ENCODE assay signal across 17 cellular contexts in the genomic region with DNA sequence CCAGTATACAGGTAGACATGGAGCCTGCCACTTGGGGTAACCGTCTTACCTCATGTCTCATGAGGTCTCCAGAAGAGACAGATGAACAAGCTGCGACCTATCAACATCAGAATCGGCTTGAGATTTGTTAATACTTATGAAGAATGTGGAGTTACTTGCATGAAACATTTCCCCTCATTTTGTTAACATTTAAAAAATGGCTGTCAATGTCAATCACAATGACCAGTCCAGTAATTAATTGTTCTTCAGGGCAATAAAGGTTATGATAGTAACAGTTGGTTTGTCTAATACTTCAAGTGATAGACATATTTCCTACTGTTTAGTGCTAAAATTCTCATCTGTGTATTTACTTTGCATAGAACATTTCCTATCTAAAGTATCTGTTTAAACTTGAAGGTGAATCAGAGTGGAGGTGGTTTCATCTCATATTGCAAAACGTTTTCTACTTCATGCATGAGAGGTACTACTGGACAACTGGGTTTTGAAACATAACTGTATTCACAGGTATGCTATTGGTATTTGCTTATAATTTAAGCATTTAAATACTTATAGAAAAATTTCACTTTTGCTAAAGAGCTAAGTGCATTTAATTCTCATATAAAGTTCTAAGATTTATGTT. TPM values are rescaled to one million over a fixed set of nuclear protein-coding genes. Genes with fewer than 3 reads are reported as not detected.
DNase-seq lines count a peak whose midpoint lies in the region; ATAC-seq and TF ChIP-seq lines count a peak whose summit lies in the region.
"Had no signal": no experiment of that assay in that cellular context is flagged by ENCODE, and none has a peak within 500 bp of the region (broad histone marks: within the 10 kb centered on the region; RNA-seq: fewer than 3 reads in every experiment).

No MANE protein-coding gene starts in this region.

- H3K27ac Mint-ChIP-seq in activated CD4-positive, alpha-beta T cell treated with anti-CD3 and anti-CD28 coated beads, Interleukin-2, amount 10 ng/mL, durations not matched to agents 24 days and 14 days, result peak overlapping the region; percentile 84

- no peak for DNase-seq in activated CD4-positive, alpha-beta T cell treated with anti-CD3 and anti-CD28 coated beads, Interleukin-2, amount 10 ng/mL, durations not matched to agents 24 days and 14 days
- no peak for DNase-seq in activated CD4-positive, alpha-beta T cell treated with anti-CD3 and anti-CD28 coated beads, Interleukin-2, amount 50 U/mL, for 48 hours
- no peak for DNase-seq in RWPE2 (ENCODE audit: low spot score)
- DNase-seq in smooth muscle cell (lab: John Stamatoyannopoulos, UW; ENCODE audit: unreplicated experiment), result no peak
- DNase-seq in NCI-H2171 treated with DMSO at 0.1 percent for 48 hours (lab: John Stamatoyannopoulos, UW), result no peak
- no peak for DNase-seq in SW480 (ENCODE audit: low spot score)
- DNase-seq: activated CD4-positive, alpha-beta T cell treated with anti-CD3 and anti-CD28 coated beads, Interleukin-2, amount 50 U/mL, for 1 hour; activated naive CD4-positive, alpha-beta T cell; hippocampal formation; NCI-H345; occipital lobe; small intestine had no signal

- no peaks in the 10 kb centered on the region for H3F3A ChIP-seq in smooth muscle cell (ENCODE audit: low read depth)

- intact Hi-C loops in activated CD4-positive, alpha-beta T cell treated with anti-CD3 and anti-CD28 coated beads, Interleukin-2, amount 10 ng/mL, durations not matched to agents 24 days and 14 days (cut with micrococcal nuclease), result no loop called here

- peaks cover 29% of the 10 kb centered on the region for H3K36me3 Mint-ChIP-seq in activated CD4-positive, alpha-beta T cell treated with anti-CD3 and anti-CD28 coated beads, Interleukin-2, amount 10 ng/mL, durations not matched to agents 24 days and 14 days (ENCODE audit: low read depth)

- H3K79me2 ChIP-seq in smooth muscle cell (ENCODE audit: low read depth), result peaks cover 69% of the 10 kb centered on the region

- no peak overlapping the region for H2AFZ ChIP-seq in smooth muscle cell (ENCODE audit: low read depth)

- H3K4me2 ChIP-seq in smooth muscle cell, result peak overlapping the region; percentile 5
- H3K4me2 ChIP-seq: A549 had no signal

- peaks cover 51% of the 10 kb centered on the region for H3K4me1 ChIP-seq in RWPE2 (ENCODE audit: insufficient read depth, poor library complexity, severe bottlenecking)
- peaks cover 3 to 17% of the 10 kb centered on the region in 2 donors for H3K4me1 ChIP-seq in esophagus (ENCODE audit: control insufficient read depth in 2 of 2, insufficient read depth in 2 of 2, low read length in 1 of 2)
- peaks cover 39% of the 10 kb centered on the region for H3K4me1 ChIP-seq in smooth muscle cell (ENCODE audit: low read depth)

- no peaks in the 10 kb centered on the region for H3K9me3 Mint-ChIP-seq in activated CD4-positive, alpha-beta T cell treated with anti-CD3 and anti-CD28 coated beads, Interleukin-2, amount 10 ng/mL, durations not matched to agents 24 days and 14 days
- H3K9me3 Mint-ChIP-seq: central memory CD8-positive, alpha-beta T cell had no signal

- H3K9ac ChIP-seq in smooth muscle cell (ENCODE audit: low read depth), result no peak overlapping the region

- peak overlapping the region; percentile 58 for H3K27ac ChIP-seq in RWPE2 (ENCODE audit: poor library complexity, severe bottlenecking)
- H3K27ac ChIP-seq in esophagus (ENCODE audit: low read depth in 2 of 2, low read length in 1 of 2), result peak overlapping the region; percentile 68 to 90
- peak overlapping the region; percentile 64 for H3K27ac ChIP-seq in smooth muscle cell (ENCODE audit: low read depth)
- H3K27ac ChIP-seq: A549, thoracic aorta had no signal

- H3K4me3 ChIP-seq in RWPE2 (ENCODE audit: severe bottlenecking) (no peak overlapping the region), esophagus (ENCODE audit: low read depth in 1 of 2, low read length in 2 of 2) (no peak overlapping the region), smooth muscle cell (no peak overlapping the region)
- H3K4me3 ChIP-seq: A549, thoracic aorta had no signal

- H3K27me3 Mint-ChIP-seq in activated CD4-positive, alpha-beta T cell treated with anti-CD3 and anti-CD28 coated beads, Interleukin-2, amount 10 ng/mL, durations not matched to agents 24 days and 14 days, result no peaks in the 10 kb centered on the region
- H3K27me3 Mint-ChIP-seq: central memory CD8-positive, alpha-beta T cell had no signal

- TF ChIP-seq CTCF in RWPE2 (IDR thresholded peaks at IDR 0.05; ENCODE audit: poor library complexity, severe bottlenecking) (no peak), smooth muscle cell (IDR thresholded peaks at IDR 0.05; ENCODE audit: borderline replicate concordance, insufficient read depth, poor library complexity, severe bottlenecking) (no peak)

- peaks cover 99% of the 10 kb centered on the region for H4K20me1 ChIP-seq in smooth muscle cell (ENCODE audit: low read depth)

- peak overlapping the region; percentile 59 for H3K4me3 Mint-ChIP-seq in activated CD4-positive, alpha-beta T cell treated with anti-CD3 and anti-CD28 coated beads, Interleukin-2, amount 10 ng/mL, durations not matched to agents 24 days and 14 days
- H3K4me3 Mint-ChIP-seq: central memory CD8-positive, alpha-beta T cell had no signal

- ATAC-seq in RWPE2 (ENCODE audit: low read depth), result peak; percentile 61
- no peak for ATAC-seq in HG02870 (IDR thresholded peaks at IDR 0.05; ENCODE audit: unreplicated experiment)

- H3K27me3 ChIP-seq in RWPE2 (ENCODE audit: insufficient read depth, poor library complexity, severe bottlenecking) (no peaks in the 10 kb centered on the region), esophagus (ENCODE audit: control insufficient read depth in 1 of 2, insufficient read depth in 2 of 2, low read length in 2 of 2) (no peaks in the 10 kb centered on the region), smooth muscle cell (ENCODE audit: low read depth) (no peaks in the 10 kb centered on the region)

- H3K36me3 ChIP-seq in RWPE2 (ENCODE audit: low read depth) (peaks cover 27% of the 10 kb centered on the region), esophagus (ENCODE audit: control insufficient read depth in 2 of 2, insufficient read depth in 2 of 2, low read length in 1 of 2) (peaks cover 6 to 10% of the 10 kb centered on the region in 2 donors), smooth muscle cell (ENCODE audit: low read depth) (no peaks in the 10 kb centered on the region)
- H3K36me3 ChIP-seq: thoracic aorta had no signal

- 69 to 71% methylated on average over 4 of the region's 4 CpGs for WGBS in esophagus, 2 donors
- 90% methylated on average over 4 of the region's 4 CpGs for WGBS in smooth muscle cell (ENCODE audit: low lambda C conversion rate)

- peaks cover 66% of the 10 kb centered on the region for H3K4me1 Mint-ChIP-seq in activated CD4-positive, alpha-beta T cell treated with anti-CD3 and anti-CD28 coated beads, Interleukin-2, amount 10 ng/mL, durations not matched to agents 24 days and 14 days

- H3K9me3 ChIP-seq in RWPE2 (ENCODE audit: severe bottlenecking), result no peaks in the 10 kb centered on the region
- H3K9me3 ChIP-seq in esophagus (ENCODE audit: control insufficient read depth in 2 of 2, insufficient read depth in 1 of 2, low read depth in 1 of 2, low read length in 1 of 2), result no peaks in the 10 kb centered on the region
- no peaks in the 10 kb centered on the region for H3K9me3 ChIP-seq in smooth muscle cell (replicated peaks; ENCODE audit: low read depth)
- H3K9me3 ChIP-seq: A549, thoracic aorta had no signal

RNA-seq across cellular contexts. Expression of gene SERTAD2, which starts 15.1 kb away (rescaled TPM):
- 24.6 and 26.7 TPM in 2 replicates for total RNA-seq in activated CD4-positive, alpha-beta T cell treated with anti-CD3 and anti-CD28 coated beads, Interleukin-2, amount 10 ng/mL, durations not matched to agents 24 days and 14 days
- polyA plus RNA-seq in esophagus (10 to 100 TPM; 13.6 to 22.9 TPM), smooth muscle cell (14.2 TPM in 2 replicates)
- total RNA-seq in smooth muscle cell, result 23.2 and 23.8 TPM in 2 replicates
